16 cellular contexts compared by ENCODE assay signal in genomic region chr16:72434159-72434558, GRCh38.
DNase-seq lines count a peak whose midpoint lies in the region; ATAC-seq, FAIRE-seq and TF ChIP-seq lines count a peak whose summit lies in the region.
"Had no signal": no experiment of that assay in that cellular context is flagged by ENCODE, and none has a peak within 500 bp of the region (broad histone marks: within the 10 kb centered on the region; RNA-seq: fewer than 3 reads in every experiment).

No MANE protein-coding gene starts in this region.

- H3K23ac ChIP-seq in neuronal stem cell (ENCODE audit: low read depth, low read length, poor library complexity): no peak overlapping the region

- H3K27ac ChIP-seq in neuronal stem cell (replicated peaks; ENCODE audit: low read length) (no peak overlapping the region), psoas muscle (no peak overlapping the region)
- H3K27ac ChIP-seq: VCaP had no signal

- no peaks in the 10 kb centered on the region for H3K27me3 ChIP-seq in neuronal stem cell (ENCODE audit: control insufficient read depth in 3 of 3, insufficient read depth in 3 of 3, low read depth in 1 of 3, low read length in 3 of 3)
- no peaks in the 10 kb centered on the region for H3K27me3 ChIP-seq in psoas muscle (ENCODE audit: insufficient read depth in 3 of 3, low read length in 2 of 3)

- H3K18ac ChIP-seq in neuronal stem cell (ENCODE audit: low read length): no peak overlapping the region

- no peak overlapping the region for H3K9ac ChIP-seq in neuronal stem cell (ENCODE audit: low read depth, low read length, poor library complexity)

- no peak overlapping the region for H2AFZ ChIP-seq in neuronal stem cell (ENCODE audit: low read length)

- no CpG with 5 or more reads among the region's 2 CpGs for WGBS in neuronal stem cell (ENCODE audit: extremely low coverage in 2 of 2, insufficient read length in 2 of 2, insufficient replicate concordance in 1 of 2), 2 donors
- WGBS in psoas muscle, 3 donors: 92 to 95% (median 93%) methylated on average over 2 of the region's 2 CpGs

- TF ChIP-seq CTCF in epithelial cell of esophagus (IDR thresholded peaks at IDR 0.05; ENCODE audit: insufficient read depth, low read depth, low read length, missing control alignments) (no peak), psoas muscle (IDR thresholded peaks at IDR 0.05) (no peak)

- peaks cover 4 to 25% of the 10 kb centered on the region in 2 donors for H3K9me3 ChIP-seq in neuronal stem cell (replicated peaks in 1 of 2; ENCODE audit: control insufficient read depth in 2 of 2, insufficient read depth in 1 of 2, low read depth in 1 of 2, low read length in 2 of 2)
- peaks cover 11% of the 10 kb centered on the region for H3K9me3 ChIP-seq in psoas muscle

- DNase-seq in DMS53 (lab: John Stamatoyannopoulos, UW): peak; percentile 30
- no peak for DNase-seq in DMS53 treated with DMSO at 0.1 percent for 48 hours (lab: John Stamatoyannopoulos, UW; ENCODE audit: unreplicated experiment)
- peak; percentile 21 for DNase-seq in RCC 7860 (ENCODE audit: low spot score)
- DNase-seq in epithelial cell of esophagus (ENCODE audit: low read depth): peak; percentile 37
- DNase-seq in neuronal stem cell (ENCODE audit: low spot score): peak; percentile 17
- DNase-seq in psoas muscle: no peak
- no peak for DNase-seq in SHP77 treated with DMSO at 0.1 percent for 48 hours (lab: John Stamatoyannopoulos, UW)
- no peak for DNase-seq in Right ventricle myocardium superior
- DNase-seq: activated CD8-positive, alpha-beta memory T cell treated with anti-CD3 and anti-CD28 coated beads, Interleukin-2, amount 50 U/mL, for 4 hours; activated naive CD8-positive, alpha-beta T cell treated with anti-CD3 and anti-CD28 coated beads, Interleukin-2, amount 10 ng/mL, durations not matched to agents 7 days and 5 days; effector CD4-positive, alpha-beta T cell; Karpas-422; naive B cell; NCI-H226 had no signal

- H4K8ac ChIP-seq in neuronal stem cell (ENCODE audit: low read depth, low read length): no peak overlapping the region

- no peak overlapping the region for H3K4me3 ChIP-seq in epithelial cell of esophagus (ENCODE audit: low read length)
- H3K4me3 ChIP-seq in neuronal stem cell (ENCODE audit: low read length in 2 of 2): no peak overlapping the region
- H3K4me3 ChIP-seq in psoas muscle: no peak overlapping the region

- H2BK5ac ChIP-seq in neuronal stem cell (ENCODE audit: low read length): no peak overlapping the region

- ATAC-seq in psoas muscle (no peak), Right ventricle myocardium superior (ENCODE audit: poor library complexity) (no peak)

- H2BK15ac ChIP-seq in neuronal stem cell (ENCODE audit: low read length): no peak overlapping the region

- H4K91ac ChIP-seq in neuronal stem cell (ENCODE audit: low read depth, low read length, poor library complexity): no peak overlapping the region

- H3K4ac ChIP-seq in neuronal stem cell (ENCODE audit: low read length): no peak overlapping the region

- no peak overlapping the region for H2BK120ac ChIP-seq in neuronal stem cell (ENCODE audit: low read depth, low read length)

- intact Hi-C loops in psoas muscle (cut with DNase I): no loop called here
- intact Hi-C loops in Right ventricle myocardium superior (cut with DNase I): no loop called here

- no peak overlapping the region for H2BK12ac ChIP-seq in neuronal stem cell (ENCODE audit: low read length)

- H3K14ac ChIP-seq in neuronal stem cell (ENCODE audit: low read length): no peak overlapping the region

- no peak overlapping the region for H2AK5ac ChIP-seq in neuronal stem cell (ENCODE audit: low read depth, low read length)

- no peaks in the 10 kb centered on the region for H3K4me1 ChIP-seq in neuronal stem cell (ENCODE audit: control insufficient read depth in 2 of 2, insufficient read depth in 1 of 2, low read depth in 1 of 2, low read length in 2 of 2)
- H3K4me1 ChIP-seq in psoas muscle: no peaks in the 10 kb centered on the region

- FAIRE-seq in RCC 7860 (lab: Jason Lieb, UNC): no peak
- FAIRE-seq: A204.1 had no signal

- H3K36me3 ChIP-seq in neuronal stem cell (replicated peaks in 1 of 2; ENCODE audit: control insufficient read depth in 2 of 2, insufficient read depth in 2 of 2, low read length in 2 of 2) (no peaks in the 10 kb centered on the region), psoas muscle (ENCODE audit: insufficient read depth in 1 of 2, low read depth in 1 of 2) (no peaks in the 10 kb centered on the region)

- no peaks in the 10 kb centered on the region for H3K79me1 ChIP-seq in neuronal stem cell (ENCODE audit: low read depth, low read length)

- H3K4me2 ChIP-seq in neuronal stem cell (ENCODE audit: insufficient read depth, low read length, poor library complexity, severe bottlenecking): no peak overlapping the region

Comparison
In these comparisons a context has a peak if more than half of its experiments do, and no peak if none do; other contexts are left out.
1. DNase-seq: peak in DMS53 (single experiment), RCC 7860 (single experiment), epithelial cell of esophagus (single experiment) and neuronal stem cell (single experiment); none in DMS53 treated with DMSO at 0.1 percent for 48 hours (single experiment), psoas muscle (0 of 2), SHP77 treated with DMSO at 0.1 percent for 48 hours (single experiment) and Right ventricle myocardium superior (single experiment).